Comparison of ENCODE assay signal across 12 cellular contexts in the genomic region with DNA sequence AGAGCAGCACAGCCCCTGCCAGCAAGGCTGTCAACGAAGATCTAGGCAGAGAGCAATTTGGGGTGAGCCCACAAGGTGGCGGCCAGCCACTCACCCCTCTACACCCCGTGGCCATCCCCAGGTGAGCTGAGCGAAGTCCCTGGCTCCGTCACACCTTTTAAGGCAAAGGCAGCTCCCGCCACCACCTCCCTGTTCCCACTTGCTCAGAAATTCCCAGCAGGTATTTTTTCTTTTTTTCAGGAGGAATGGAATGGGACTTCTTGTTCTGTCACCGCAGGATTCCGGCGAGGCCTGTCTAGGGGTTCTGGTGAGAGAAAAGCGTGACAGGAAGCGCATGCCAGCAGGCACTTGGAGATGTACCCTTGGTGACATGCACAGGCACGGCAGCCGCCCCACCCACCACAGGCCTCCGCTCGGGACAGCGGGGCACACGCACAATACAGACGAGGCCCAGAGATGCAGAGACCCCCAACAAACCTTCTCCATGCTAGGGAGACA. TPM values are rescaled to one million over a fixed set of nuclear protein-coding genes. Genes with fewer than 3 reads are reported as not detected.
DNase-seq lines count a peak whose midpoint lies in the region; ATAC-seq and TF ChIP-seq lines count a peak whose summit lies in the region.
"Had no signal": no experiment of that assay in that cellular context is flagged by ENCODE, and none has a peak within 500 bp of the region (broad histone marks: within the 10 kb centered on the region; RNA-seq: fewer than 3 reads in every experiment).

No MANE protein-coding gene starts in this region.

- TF ChIP-seq CTCF in GM12872 (IDR thresholded peaks at IDR 0.05; ENCODE audit: insufficient read depth, low read depth, low read length) = peak; percentile 58; the same call in 2 of the 3 replicates
- TF ChIP-seq CTCF in RWPE2 (IDR thresholded peaks at IDR 0.05; ENCODE audit: poor library complexity, severe bottlenecking) = peak; percentile 38
- peak; percentile 19 for TF ChIP-seq CTCF in fibroblast of villous mesenchyme (IDR thresholded peaks at IDR 0.05; ENCODE audit: insufficient read depth, low read depth, low read length)

- DNase-seq in RWPE2 (ENCODE audit: low spot score) (peak; percentile 79), fibroblast of villous mesenchyme (ENCODE audit: low read depth) (no peak), NCI-H82 (lab: John Stamatoyannopoulos, UW) (no peak), NCI-H1436 treated with DMSO at 0.1 percent for 48 hours (lab: John Stamatoyannopoulos, UW) (no peak)
- DNase-seq: activated CD4-positive, alpha-beta memory T cell treated with anti-CD3 and anti-CD28 coated beads for 36 hours; glutamatergic neuron; NCI-H1048; stimulated activated CD4-positive, alpha-beta T cell treated with anti-CD3 and anti-CD28 coated beads, Interleukin-4, amount 100 ng/mL, for 1 hour had no signal

- H3K27ac ChIP-seq in RWPE2 (ENCODE audit: poor library complexity, severe bottlenecking) (peak overlapping the region; percentile 96), skin epidermis (peak overlapping the region in 16 of 21 experiments; percentile 28 to 76 (median 64))

- H3K4me3 ChIP-seq in RWPE2 (ENCODE audit: severe bottlenecking) (no peak overlapping the region), fibroblast of villous mesenchyme (ENCODE audit: low read depth, low read length) (no peak overlapping the region), skin epidermis (no peak overlapping the region)

- no peaks in the 10 kb centered on the region for H3K9me3 ChIP-seq in RWPE2 (ENCODE audit: severe bottlenecking)

- ATAC-seq in RWPE2 (ENCODE audit: low read depth) = peak; percentile 42
- no peak for ATAC-seq in GM21423 (IDR thresholded peaks at IDR 0.05; ENCODE audit: unreplicated experiment)
- no peak for ATAC-seq in GM18873 (IDR thresholded peaks at IDR 0.05; ENCODE audit: low FRiP score, unreplicated experiment)

- H3K4me1 ChIP-seq in RWPE2 (ENCODE audit: insufficient read depth, poor library complexity, severe bottlenecking) = peaks cover 23% of the 10 kb centered on the region

- no peaks in the 10 kb centered on the region for H3K27me3 ChIP-seq in RWPE2 (ENCODE audit: insufficient read depth, poor library complexity, severe bottlenecking)

- peaks cover 52% of the 10 kb centered on the region for H3K36me3 ChIP-seq in RWPE2 (ENCODE audit: low read depth)

RNA-seq across cellular contexts. Expression of a gene that starts 10.0 kb away (rescaled TPM):
- 1,795 and 1,805 TPM in 2 replicates for total RNA-seq in fibroblast of villous mesenchyme

RNA-seq across cellular contexts. Expression of a gene that starts 40.4 kb away (rescaled TPM):
- 8.6 and 12.2 TPM in 2 replicates for total RNA-seq in fibroblast of villous mesenchyme
- total RNA-seq: activated CD4-positive, alpha-beta memory T cell treated with anti-CD3 and anti-CD28 coated beads for 36 hours had no signal
